ENCODE assay signal across 1 cellular context in the genomic region with DNA sequence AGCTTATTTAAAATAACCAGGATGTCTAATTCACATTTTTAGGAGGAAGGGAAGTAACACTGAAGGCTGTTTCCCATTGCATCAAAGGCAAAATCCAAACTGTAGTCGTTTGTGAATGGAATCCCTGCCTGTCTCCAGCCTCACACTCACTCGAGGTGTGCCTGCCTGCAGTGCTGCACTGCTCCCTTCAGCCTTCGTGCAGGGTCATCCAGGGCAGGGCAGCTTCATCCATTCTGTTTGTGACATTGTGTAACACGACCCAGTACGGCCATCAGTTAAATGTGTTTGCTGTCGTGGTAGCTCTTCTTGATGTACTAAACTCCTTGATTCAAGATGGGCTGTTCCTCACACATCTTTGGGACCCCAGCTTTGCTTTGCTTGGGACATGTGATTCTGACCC.
TF ChIP-seq lines count a peak whose summit lies in the region.

No MANE protein-coding gene starts in this region.

TF ChIP-seq in GM12878, 131 proteins besides CTCF, POLR2A, EP300 and RAD21:
- TF ChIP-seq CUX1 (IDR thresholded peaks at IDR 0.05; ENCODE audit: insufficient replicate concordance, low read depth, low read length) (no peak), TCF3 (IDR thresholded peaks at IDR 0.05; ENCODE audit: borderline replicate concordance, insufficient read depth, low read depth, low read length) (no peak), ZNF207 (IDR thresholded peaks at IDR 0.05; ENCODE audit: borderline replicate concordance) (no peak), TAF1 (IDR thresholded peaks at IDR 0.05; ENCODE audit: borderline replicate concordance, low read depth, low read length) (no peak), SMAD5 (IDR thresholded peaks at IDR 0.05; ENCODE audit: low read depth) (no peak), SIN3A (IDR thresholded peaks at IDR 0.05; ENCODE audit: low read depth, low read length) (no peak), NFXL1 (IDR thresholded peaks at IDR 0.05; ENCODE audit: borderline replicate concordance) (no peak), MAX (IDR thresholded peaks at IDR 0.05; ENCODE audit: low read depth, low read length) (no peak)
- TF ChIP-seq, protein P1, sequence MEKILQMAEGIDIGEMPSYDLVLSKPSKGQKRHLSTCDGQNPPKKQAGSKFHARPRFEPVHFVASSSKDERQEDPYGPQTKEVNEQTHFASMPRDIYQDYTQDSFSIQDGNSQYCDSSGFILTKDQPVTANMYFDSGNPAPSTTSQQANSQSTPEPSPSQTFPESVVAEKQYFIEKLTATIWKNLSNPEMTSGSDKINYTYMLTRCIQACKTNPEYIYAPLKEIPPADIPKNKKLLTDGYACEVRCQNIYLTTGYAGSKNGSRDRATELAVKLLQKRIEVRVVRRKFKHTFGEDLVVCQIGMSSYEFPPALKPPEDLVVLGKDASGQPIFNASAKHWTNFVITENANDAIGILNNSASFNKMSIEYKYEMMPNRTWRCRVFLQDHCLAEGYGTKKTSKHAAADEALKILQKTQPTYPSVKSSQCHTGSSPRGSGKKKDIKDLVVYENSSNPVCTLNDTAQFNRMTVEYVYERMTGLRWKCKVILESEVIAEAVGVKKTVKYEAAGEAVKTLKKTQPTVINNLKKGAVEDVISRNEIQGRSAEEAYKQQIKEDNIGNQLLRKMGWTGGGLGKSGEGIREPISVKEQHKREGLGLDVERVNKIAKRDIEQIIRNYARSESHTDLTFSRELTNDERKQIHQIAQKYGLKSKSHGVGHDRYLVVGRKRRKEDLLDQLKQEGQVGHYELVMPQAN (conservative IDR thresholded peaks at IDR 0.05), result no peak
- TF ChIP-seq, protein P2, sequence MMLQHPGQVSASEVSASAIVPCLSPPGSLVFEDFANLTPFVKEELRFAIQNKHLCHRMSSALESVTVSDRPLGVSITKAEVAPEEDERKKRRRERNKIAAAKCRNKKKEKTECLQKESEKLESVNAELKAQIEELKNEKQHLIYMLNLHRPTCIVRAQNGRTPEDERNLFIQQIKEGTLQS (IDR thresholded peaks at IDR 0.05; ENCODE audit: borderline replicate concordance, extremely low read depth, low read depth, low read length), result no peak
TF ChIP-seq in GM12878: peak in this region for 0.
